8 cellular contexts compared by ENCODE assay signal in the genomic region with DNA sequence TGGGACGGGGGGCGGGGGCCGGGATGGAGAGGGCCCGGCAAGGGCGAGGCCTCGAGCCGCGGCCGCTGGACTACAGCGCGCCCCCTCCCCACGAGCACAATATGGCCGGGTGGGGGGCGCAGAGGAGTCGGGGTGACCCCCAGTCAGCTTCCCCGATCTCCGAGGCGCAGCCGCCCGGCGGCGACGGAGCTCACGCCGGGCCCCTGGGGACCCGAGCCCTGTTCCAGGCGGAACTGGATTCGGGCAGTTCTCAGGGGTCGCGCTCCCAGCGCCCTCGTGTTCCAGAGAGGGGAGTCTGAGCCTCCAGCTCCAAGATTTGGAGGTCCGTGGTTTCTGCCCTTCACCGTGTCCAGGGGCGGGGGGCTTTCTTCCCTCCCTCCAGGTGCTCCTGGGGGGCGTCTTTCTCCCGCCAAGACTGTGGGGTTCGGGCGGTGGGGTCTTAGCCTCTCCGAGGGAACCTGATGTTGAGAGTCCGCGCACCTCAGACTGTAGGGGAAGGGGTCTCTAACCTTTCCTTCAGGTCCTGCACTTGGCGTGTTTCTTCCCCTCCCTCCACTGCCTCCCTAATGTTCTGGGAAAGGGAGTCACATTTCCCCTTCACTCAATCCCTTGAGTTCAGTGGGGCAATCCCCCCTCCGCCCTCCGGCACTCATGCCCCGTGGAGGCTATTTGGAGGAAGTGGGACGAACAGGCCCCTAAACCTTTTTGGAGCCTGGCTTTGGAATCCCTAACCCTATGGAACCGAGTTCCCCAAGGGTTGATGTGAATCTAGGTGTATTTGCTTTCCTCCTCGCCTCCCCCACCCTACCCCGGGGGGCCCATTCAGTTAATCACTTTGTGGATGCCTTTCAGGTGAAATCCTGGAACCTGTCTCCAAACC. TPM values are rescaled to one million over a fixed set of nuclear protein-coding genes. Genes with fewer than 3 reads are reported as not detected.
DNase-seq lines count a peak whose midpoint lies in the region; ATAC-seq, FAIRE-seq and TF ChIP-seq lines count a peak whose summit lies in the region.

No MANE protein-coding gene starts in this region.

- H3K27me3 Mint-ChIP-seq in T-helper 2 cell treated with Interferon-gamma antibody and Interleukin-4, amounts not matched to agents 5 μg/mL and 100 μg/mL, for 36 hours (ENCODE audit: low read depth) = peaks cover 67% of the 10 kb centered on the region
- H3K27me3 Mint-ChIP-seq in central memory CD8-positive, alpha-beta T cell = peaks cover 14% of the 10 kb centered on the region

- H4K20me1 ChIP-seq in OCI-LY7 (ENCODE audit: insufficient read depth, low read length) = 0 out of 2 replicates have a peak, but pooled peaks cover 4% of the 10 kb centered on the region

- H3K36me3 Mint-ChIP-seq in T-helper 2 cell treated with Interferon-gamma antibody and Interleukin-4, amounts not matched to agents 5 μg/mL and 100 μg/mL, for 36 hours (ENCODE audit: low read depth) = no peaks in the 10 kb centered on the region
- peaks cover 3% of the 10 kb centered on the region for H3K36me3 Mint-ChIP-seq in central memory CD8-positive, alpha-beta T cell (ENCODE audit: insufficient read depth)

- POLR2A ChIA-PET in OCI-LY7 (lab: Charles Lee) = interaction anchor here (1.3 kb wide), 1 partner anchor 9 kb away, joined by 4 read pairs; no protein-coding TSS in a partner anchor

- H3K4me3 Mint-ChIP-seq in T-helper 2 cell treated with Interferon-gamma antibody and Interleukin-4, amounts not matched to agents 5 μg/mL and 100 μg/mL, for 36 hours = peak overlapping the region; percentile 54
- H3K4me3 Mint-ChIP-seq in central memory CD8-positive, alpha-beta T cell = peak overlapping the region; percentile 98

- H3K4me3 ChIP-seq in OCI-LY7 (ENCODE audit: low read depth, low read length, poor library complexity, severe bottlenecking) = peak overlapping the region; percentile 98
- H3K4me3 ChIP-seq in right lobe of liver = peak overlapping the region; percentile 93 to 95 (median 94)

- no peak overlapping the region for H3K27ac Mint-ChIP-seq in T-helper 2 cell treated with Interferon-gamma antibody and Interleukin-4, amounts not matched to agents 5 μg/mL and 100 μg/mL, for 36 hours
- H3K27ac Mint-ChIP-seq in central memory CD8-positive, alpha-beta T cell (ENCODE audit: low read depth) = peak overlapping the region; percentile 36

- H3K4me2 ChIP-seq in OCI-LY7 (ENCODE audit: low read length) = peak overlapping the region; percentile 87

- no peaks in the 10 kb centered on the region for H3K27me3 ChIP-seq in right lobe of liver

- BruUV-seq in OCI-LY7 (replicated peaks; lab: Mats Ljungman, UMichigan) = no TSS peak

- H3K36me3 ChIP-seq in OCI-LY7 (ENCODE audit: insufficient read depth, low read length) (no peaks in the 10 kb centered on the region), right lobe of liver (no peaks in the 10 kb centered on the region)

- H3K9me2 ChIP-seq in OCI-LY7 (ENCODE audit: insufficient read depth, low read length) = no peaks in the 10 kb centered on the region

- WGBS in right lobe of liver (ENCODE audit: insufficient coverage, low coverage, low lambda C conversion rate, missing lambda C conversion rate) = under 1% methylated on average over 14 of the region's 50 CpGs

- no peak for ATAC-seq in central memory CD8-positive, alpha-beta T cell (replicated peaks; ENCODE audit: extremely low read depth, poor library complexity, severe bottlenecking)
- ATAC-seq in right lobe of liver (peak; percentile 2 to 8 (median 4)), GM21360 (IDR thresholded peaks at IDR 0.05; ENCODE audit: unreplicated experiment) (no peak)

- CTCF ChIA-PET in OCI-LY7 (lab: Charles Lee; ENCODE audit: unreplicated experiment) = no interaction called here

- no peak for FAIRE-seq in HTR-8/SVneo (lab: Jason Lieb, UNC)

- DNase-seq in T-helper 2 cell treated with Interferon-gamma antibody and Interleukin-4, amounts not matched to agents 5 μg/mL and 100 μg/mL, for 36 hours (ENCODE audit: low spot score) = no peak
- DNase-seq in T-helper 2 cell = no peak
- DNase-seq in OCI-LY7 (ENCODE audit: low spot score) = peak; percentile 33
- DNase-seq in central memory CD8-positive, alpha-beta T cell (ENCODE audit: low spot score in 2 of 2) = no peak
- peak; percentile 35 to 66 (median 59) for DNase-seq in right lobe of liver
- DNase-seq in HTR-8/SVneo (ENCODE audit: insufficient read length, low spot score) = no peak

- no peak for TF ChIP-seq POLR2A in right lobe of liver (IDR thresholded peaks at IDR 0.05)

- peaks cover 6% of the 10 kb centered on the region for H3K4me1 Mint-ChIP-seq in T-helper 2 cell treated with Interferon-gamma antibody and Interleukin-4, amounts not matched to agents 5 μg/mL and 100 μg/mL, for 36 hours (ENCODE audit: low read depth)
- peaks cover 29% of the 10 kb centered on the region for H3K4me1 Mint-ChIP-seq in central memory CD8-positive, alpha-beta T cell

- intact Hi-C loops in OCI-LY7 (cut with micrococcal nuclease; ENCODE audit: unreplicated experiment) = loop anchor here (2.0 kb wide), 1 partner anchor 361 kb away; a partner anchor contains a TSS
- intact Hi-C loops in right lobe of liver (cut with DNase I) = no loop called here

- H3K4me1 ChIP-seq in OCI-LY7 (ENCODE audit: insufficient read depth, low read length, poor library complexity, severe bottlenecking) = peaks cover 18% of the 10 kb centered on the region
- H3K4me1 ChIP-seq in right lobe of liver = peaks cover 0 to 29% (median 8%) of the 10 kb centered on the region in 4 donors

- H3K79me2 ChIP-seq in OCI-LY7 (ENCODE audit: insufficient read depth, low read depth, low read length) = no peaks in the 10 kb centered on the region

- peak overlapping the region; percentile 98 for H2AFZ ChIP-seq in OCI-LY7 (ENCODE audit: low read length)

- H3K9me3 ChIP-seq in OCI-LY7 (ENCODE audit: low read length) (no peaks in the 10 kb centered on the region), right lobe of liver (no peaks in the 10 kb centered on the region)

- H3K27ac ChIP-seq in OCI-LY7 (ENCODE audit: low read depth, low read length, poor library complexity, severe bottlenecking) (no peak overlapping the region), right lobe of liver (peak overlapping the region; percentile 93 to 99 (median 95)), temporal lobe (ENCODE audit: low read depth, low read length) (peak overlapping the region; percentile 56)

- TF ChIP-seq CTCF in OCI-LY7 (conservative IDR thresholded peaks at IDR 0.05; ENCODE audit: low read length) (no peak), right lobe of liver (IDR thresholded peaks at IDR 0.05) (no peak)

- no peaks in the 10 kb centered on the region for H3K9me3 Mint-ChIP-seq in T-helper 2 cell treated with Interferon-gamma antibody and Interleukin-4, amounts not matched to agents 5 μg/mL and 100 μg/mL, for 36 hours
- no peaks in the 10 kb centered on the region for H3K9me3 Mint-ChIP-seq in central memory CD8-positive, alpha-beta T cell

RNA-seq across cellular contexts. Expression of a gene that starts 0.6 kb away (rescaled TPM):
- 3.0 and 4.1 TPM in 2 replicates for total RNA-seq in OCI-LY7 (2014; rRNA removed; shearing (Covaris generic))
- total RNA-seq in OCI-LY7 (2022) (6.1 and 6.8 TPM in 2 replicates), right lobe of liver (10 to 100 TPM; 14.1 to 28.0 (median 25.0) TPM), temporal lobe (43.3 TPM)

RNA-seq across cellular contexts. Expression of a gene that starts 44.8 kb away (rescaled TPM):
- not detected in 2 replicates for total RNA-seq in OCI-LY7 (2014; rRNA removed; shearing (Covaris generic))
- not detected in 2 replicates for total RNA-seq in OCI-LY7 (2022)
- 10 to 100 TPM in 1 of 6 experiments, 1 to 10 TPM in 5; 2.9 to 10.7 (median 6.2) TPM for total RNA-seq in right lobe of liver
- total RNA-seq in temporal lobe = 7.9 TPM

RNA-seq across cellular contexts. Expression of a gene that starts 54.7 kb away (rescaled TPM):
- 0.41 and 0.66 TPM in 2 replicates for total RNA-seq in OCI-LY7 (2014; rRNA removed; shearing (Covaris generic))
- total RNA-seq in OCI-LY7 (2022) (0.89 and 1.3 TPM in 2 replicates), right lobe of liver (1 to 10 TPM; 2.9 to 6.5 (median 3.9) TPM), temporal lobe (1.5 TPM)

Comparison
In these comparisons a context has a peak if more than half of its experiments do, and no peak if none do; other contexts are left out.
1. DNase-seq: peak in OCI-LY7 (single experiment) and right lobe of liver (3 of 3); none in T-helper 2 cell treated with Interferon-gamma antibody and Interleukin-4, amounts not matched to agents 5 μg/mL and 100 μg/mL, for 36 hours (single experiment), T-helper 2 cell (0 of 5), central memory CD8-positive, alpha-beta T cell (0 of 2) and HTR-8/SVneo (single experiment).
2. ATAC-seq: peak in right lobe of liver (4 of 4); none in central memory CD8-positive, alpha-beta T cell (single experiment) and GM21360 (single experiment).